In the genomic region with DNA sequence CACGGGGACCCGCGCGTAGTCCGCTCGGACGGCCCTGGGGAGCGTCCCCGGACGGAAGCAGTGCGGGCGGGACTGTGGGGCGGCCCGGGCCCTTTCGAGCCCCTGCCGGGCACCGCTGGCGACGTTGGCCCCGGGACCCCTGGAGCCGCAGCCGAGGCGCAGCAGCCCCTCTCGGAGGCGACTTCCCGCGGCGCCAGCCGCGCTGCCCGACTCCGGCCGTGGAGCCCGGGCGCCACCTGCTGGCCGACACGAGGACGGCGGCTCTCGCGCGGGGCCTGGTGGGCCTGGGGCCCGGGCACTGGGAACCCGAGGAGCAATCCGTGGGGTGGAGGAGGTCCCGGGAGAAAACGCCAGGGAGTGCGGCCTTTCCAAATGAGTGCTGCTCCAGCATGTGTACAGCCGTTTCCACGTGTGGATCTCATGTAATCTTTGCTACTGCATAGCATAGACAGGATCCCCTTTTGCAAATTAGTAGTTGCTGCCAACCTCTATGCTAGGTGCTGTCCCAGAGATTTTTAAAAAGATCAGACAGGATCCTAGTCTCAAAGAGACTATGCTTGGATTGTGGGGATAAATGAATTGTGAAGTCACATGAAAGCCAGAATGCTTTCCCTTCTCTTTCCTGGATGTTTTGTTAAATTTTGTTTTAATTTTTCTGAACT, we compare ENCODE assay signal across 1 cellular context.
TF ChIP-seq lines count a peak whose summit lies in the region.

No MANE protein-coding gene starts in this region.

TF ChIP-seq in HepG2, 621 proteins besides CTCF, POLR2A, EP300 and RAD21 (continued from another document and continues in another):
- TF ChIP-seq, protein P1, sequence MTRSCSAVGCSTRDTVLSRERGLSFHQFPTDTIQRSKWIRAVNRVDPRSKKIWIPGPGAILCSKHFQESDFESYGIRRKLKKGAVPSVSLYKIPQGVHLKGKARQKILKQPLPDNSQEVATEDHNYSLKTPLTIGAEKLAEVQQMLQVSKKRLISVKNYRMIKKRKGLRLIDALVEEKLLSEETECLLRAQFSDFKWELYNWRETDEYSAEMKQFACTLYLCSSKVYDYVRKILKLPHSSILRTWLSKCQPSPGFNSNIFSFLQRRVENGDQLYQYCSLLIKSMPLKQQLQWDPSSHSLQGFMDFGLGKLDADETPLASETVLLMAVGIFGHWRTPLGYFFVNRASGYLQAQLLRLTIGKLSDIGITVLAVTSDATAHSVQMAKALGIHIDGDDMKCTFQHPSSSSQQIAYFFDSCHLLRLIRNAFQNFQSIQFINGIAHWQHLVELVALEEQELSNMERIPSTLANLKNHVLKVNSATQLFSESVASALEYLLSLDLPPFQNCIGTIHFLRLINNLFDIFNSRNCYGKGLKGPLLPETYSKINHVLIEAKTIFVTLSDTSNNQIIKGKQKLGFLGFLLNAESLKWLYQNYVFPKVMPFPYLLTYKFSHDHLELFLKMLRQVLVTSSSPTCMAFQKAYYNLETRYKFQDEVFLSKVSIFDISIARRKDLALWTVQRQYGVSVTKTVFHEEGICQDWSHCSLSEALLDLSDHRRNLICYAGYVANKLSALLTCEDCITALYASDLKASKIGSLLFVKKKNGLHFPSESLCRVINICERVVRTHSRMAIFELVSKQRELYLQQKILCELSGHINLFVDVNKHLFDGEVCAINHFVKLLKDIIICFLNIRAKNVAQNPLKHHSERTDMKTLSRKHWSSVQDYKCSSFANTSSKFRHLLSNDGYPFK (CRISPR knock-in tag; IDR thresholded peaks at IDR 0.05; ENCODE audit: borderline replicate concordance): no peak
- TF ChIP-seq, protein P2, sequence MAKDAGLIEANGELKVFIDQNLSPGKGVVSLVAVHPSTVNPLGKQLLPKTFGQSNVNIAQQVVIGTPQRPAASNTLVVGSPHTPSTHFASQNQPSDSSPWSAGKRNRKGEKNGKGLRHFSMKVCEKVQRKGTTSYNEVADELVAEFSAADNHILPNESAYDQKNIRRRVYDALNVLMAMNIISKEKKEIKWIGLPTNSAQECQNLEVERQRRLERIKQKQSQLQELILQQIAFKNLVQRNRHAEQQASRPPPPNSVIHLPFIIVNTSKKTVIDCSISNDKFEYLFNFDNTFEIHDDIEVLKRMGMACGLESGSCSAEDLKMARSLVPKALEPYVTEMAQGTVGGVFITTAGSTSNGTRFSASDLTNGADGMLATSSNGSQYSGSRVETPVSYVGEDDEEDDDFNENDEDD (CRISPR knock-in tag; IDR thresholded peaks at IDR 0.05; ENCODE audit: borderline replicate concordance): peak; percentile 59; the same call in 1 of the 2 replicates
- TF ChIP-seq, protein P3, sequence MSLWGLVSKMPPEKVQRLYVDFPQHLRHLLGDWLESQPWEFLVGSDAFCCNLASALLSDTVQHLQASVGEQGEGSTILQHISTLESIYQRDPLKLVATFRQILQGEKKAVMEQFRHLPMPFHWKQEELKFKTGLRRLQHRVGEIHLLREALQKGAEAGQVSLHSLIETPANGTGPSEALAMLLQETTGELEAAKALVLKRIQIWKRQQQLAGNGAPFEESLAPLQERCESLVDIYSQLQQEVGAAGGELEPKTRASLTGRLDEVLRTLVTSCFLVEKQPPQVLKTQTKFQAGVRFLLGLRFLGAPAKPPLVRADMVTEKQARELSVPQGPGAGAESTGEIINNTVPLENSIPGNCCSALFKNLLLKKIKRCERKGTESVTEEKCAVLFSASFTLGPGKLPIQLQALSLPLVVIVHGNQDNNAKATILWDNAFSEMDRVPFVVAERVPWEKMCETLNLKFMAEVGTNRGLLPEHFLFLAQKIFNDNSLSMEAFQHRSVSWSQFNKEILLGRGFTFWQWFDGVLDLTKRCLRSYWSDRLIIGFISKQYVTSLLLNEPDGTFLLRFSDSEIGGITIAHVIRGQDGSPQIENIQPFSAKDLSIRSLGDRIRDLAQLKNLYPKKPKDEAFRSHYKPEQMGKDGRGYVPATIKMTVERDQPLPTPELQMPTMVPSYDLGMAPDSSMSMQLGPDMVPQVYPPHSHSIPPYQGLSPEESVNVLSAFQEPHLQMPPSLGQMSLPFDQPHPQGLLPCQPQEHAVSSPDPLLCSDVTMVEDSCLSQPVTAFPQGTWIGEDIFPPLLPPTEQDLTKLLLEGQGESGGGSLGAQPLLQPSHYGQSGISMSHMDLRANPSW (CRISPR knock-in tag; IDR thresholded peaks at IDR 0.05; ENCODE audit: borderline replicate concordance): no peak
- no peak for TF ChIP-seq ZNF343 (CRISPR knock-in tag; IDR thresholded peaks at IDR 0.05)
- no peak for TF ChIP-seq FOXK2 (IDR thresholded peaks at IDR 0.05)
- peak; percentile 85 for TF ChIP-seq SKI (IDR thresholded peaks at IDR 0.05; ENCODE audit: partially characterized antibody)
- no peak; the same call in 1 of the 2 replicates for TF ChIP-seq ZC3H13 (CRISPR knock-in tag; IDR thresholded peaks at IDR 0.05)
- TF ChIP-seq, protein P4, sequence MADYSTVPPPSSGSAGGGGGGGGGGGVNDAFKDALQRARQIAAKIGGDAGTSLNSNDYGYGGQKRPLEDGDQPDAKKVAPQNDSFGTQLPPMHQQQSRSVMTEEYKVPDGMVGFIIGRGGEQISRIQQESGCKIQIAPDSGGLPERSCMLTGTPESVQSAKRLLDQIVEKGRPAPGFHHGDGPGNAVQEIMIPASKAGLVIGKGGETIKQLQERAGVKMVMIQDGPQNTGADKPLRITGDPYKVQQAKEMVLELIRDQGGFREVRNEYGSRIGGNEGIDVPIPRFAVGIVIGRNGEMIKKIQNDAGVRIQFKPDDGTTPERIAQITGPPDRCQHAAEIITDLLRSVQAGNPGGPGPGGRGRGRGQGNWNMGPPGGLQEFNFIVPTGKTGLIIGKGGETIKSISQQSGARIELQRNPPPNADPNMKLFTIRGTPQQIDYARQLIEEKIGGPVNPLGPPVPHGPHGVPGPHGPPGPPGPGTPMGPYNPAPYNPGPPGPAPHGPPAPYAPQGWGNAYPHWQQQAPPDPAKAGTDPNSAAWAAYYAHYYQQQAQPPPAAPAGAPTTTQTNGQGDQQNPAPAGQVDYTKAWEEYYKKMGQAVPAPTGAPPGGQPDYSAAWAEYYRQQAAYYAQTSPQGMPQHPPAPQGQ (CRISPR knock-in tag; IDR thresholded peaks at IDR 0.05; ENCODE audit: borderline replicate concordance): no peak
- TF ChIP-seq SRY (CRISPR knock-in tag; IDR thresholded peaks at IDR 0.05): no peak
- TF ChIP-seq NCOR1 (IDR thresholded peaks at IDR 0.05; ENCODE audit: borderline replicate concordance, low read length): no peak
- no peak; the same call in 1 of the 2 replicates for TF ChIP-seq KLF9 (CRISPR knock-in tag; IDR thresholded peaks at IDR 0.05; ENCODE audit: low read depth)
- no peak for TF ChIP-seq PRMT3 (CRISPR knock-in tag; IDR thresholded peaks at IDR 0.05; ENCODE audit: borderline replicate concordance, low read depth)
- no peak for TF ChIP-seq POLR2AphosphoS5 (IDR thresholded peaks at IDR 0.05; ENCODE audit: low read depth, low read length)
- TF ChIP-seq, protein P5, sequence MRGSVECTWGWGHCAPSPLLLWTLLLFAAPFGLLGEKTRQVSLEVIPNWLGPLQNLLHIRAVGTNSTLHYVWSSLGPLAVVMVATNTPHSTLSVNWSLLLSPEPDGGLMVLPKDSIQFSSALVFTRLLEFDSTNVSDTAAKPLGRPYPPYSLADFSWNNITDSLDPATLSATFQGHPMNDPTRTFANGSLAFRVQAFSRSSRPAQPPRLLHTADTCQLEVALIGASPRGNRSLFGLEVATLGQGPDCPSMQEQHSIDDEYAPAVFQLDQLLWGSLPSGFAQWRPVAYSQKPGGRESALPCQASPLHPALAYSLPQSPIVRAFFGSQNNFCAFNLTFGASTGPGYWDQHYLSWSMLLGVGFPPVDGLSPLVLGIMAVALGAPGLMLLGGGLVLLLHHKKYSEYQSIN (CRISPR knock-in tag; IDR thresholded peaks at IDR 0.05; ENCODE audit: borderline replicate concordance): no peak
- TF ChIP-seq, protein P6, sequence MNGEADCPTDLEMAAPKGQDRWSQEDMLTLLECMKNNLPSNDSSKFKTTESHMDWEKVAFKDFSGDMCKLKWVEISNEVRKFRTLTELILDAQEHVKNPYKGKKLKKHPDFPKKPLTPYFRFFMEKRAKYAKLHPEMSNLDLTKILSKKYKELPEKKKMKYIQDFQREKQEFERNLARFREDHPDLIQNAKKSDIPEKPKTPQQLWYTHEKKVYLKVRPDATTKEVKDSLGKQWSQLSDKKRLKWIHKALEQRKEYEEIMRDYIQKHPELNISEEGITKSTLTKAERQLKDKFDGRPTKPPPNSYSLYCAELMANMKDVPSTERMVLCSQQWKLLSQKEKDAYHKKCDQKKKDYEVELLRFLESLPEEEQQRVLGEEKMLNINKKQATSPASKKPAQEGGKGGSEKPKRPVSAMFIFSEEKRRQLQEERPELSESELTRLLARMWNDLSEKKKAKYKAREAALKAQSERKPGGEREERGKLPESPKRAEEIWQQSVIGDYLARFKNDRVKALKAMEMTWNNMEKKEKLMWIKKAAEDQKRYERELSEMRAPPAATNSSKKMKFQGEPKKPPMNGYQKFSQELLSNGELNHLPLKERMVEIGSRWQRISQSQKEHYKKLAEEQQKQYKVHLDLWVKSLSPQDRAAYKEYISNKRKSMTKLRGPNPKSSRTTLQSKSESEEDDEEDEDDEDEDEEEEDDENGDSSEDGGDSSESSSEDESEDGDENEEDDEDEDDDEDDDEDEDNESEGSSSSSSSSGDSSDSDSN (CRISPR knock-in tag; IDR thresholded peaks at IDR 0.05): no peak; the same call in 1 of the 2 replicates
- TF ChIP-seq NONO (IDR thresholded peaks at IDR 0.05): no peak
- TF ChIP-seq NONO (CRISPR knock-in tag; conservative IDR thresholded peaks at IDR 0.05): peak; percentile 86
- no peak for TF ChIP-seq ZBTB3 (CRISPR knock-in tag; IDR thresholded peaks at IDR 0.05; ENCODE audit: borderline replicate concordance, low read depth)
- TF ChIP-seq, protein P7, sequence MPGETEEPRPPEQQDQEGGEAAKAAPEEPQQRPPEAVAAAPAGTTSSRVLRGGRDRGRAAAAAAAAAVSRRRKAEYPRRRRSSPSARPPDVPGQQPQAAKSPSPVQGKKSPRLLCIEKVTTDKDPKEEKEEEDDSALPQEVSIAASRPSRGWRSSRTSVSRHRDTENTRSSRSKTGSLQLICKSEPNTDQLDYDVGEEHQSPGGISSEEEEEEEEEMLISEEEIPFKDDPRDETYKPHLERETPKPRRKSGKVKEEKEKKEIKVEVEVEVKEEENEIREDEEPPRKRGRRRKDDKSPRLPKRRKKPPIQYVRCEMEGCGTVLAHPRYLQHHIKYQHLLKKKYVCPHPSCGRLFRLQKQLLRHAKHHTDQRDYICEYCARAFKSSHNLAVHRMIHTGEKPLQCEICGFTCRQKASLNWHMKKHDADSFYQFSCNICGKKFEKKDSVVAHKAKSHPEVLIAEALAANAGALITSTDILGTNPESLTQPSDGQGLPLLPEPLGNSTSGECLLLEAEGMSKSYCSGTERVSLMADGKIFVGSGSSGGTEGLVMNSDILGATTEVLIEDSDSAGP (CRISPR knock-in tag; IDR thresholded peaks at IDR 0.05; ENCODE audit: borderline replicate concordance): no peak
- no peak; the same call in 1 of the 2 replicates for TF ChIP-seq ZFP90 (CRISPR knock-in tag; IDR thresholded peaks at IDR 0.05; ENCODE audit: borderline replicate concordance)
- TF ChIP-seq NFIC (IDR thresholded peaks at IDR 0.05; ENCODE audit: low read length): no peak
- no peak for TF ChIP-seq SNRNP70 (IDR thresholded peaks at IDR 0.05; ENCODE audit: low read depth, low read length)
- TF ChIP-seq, protein P8, sequence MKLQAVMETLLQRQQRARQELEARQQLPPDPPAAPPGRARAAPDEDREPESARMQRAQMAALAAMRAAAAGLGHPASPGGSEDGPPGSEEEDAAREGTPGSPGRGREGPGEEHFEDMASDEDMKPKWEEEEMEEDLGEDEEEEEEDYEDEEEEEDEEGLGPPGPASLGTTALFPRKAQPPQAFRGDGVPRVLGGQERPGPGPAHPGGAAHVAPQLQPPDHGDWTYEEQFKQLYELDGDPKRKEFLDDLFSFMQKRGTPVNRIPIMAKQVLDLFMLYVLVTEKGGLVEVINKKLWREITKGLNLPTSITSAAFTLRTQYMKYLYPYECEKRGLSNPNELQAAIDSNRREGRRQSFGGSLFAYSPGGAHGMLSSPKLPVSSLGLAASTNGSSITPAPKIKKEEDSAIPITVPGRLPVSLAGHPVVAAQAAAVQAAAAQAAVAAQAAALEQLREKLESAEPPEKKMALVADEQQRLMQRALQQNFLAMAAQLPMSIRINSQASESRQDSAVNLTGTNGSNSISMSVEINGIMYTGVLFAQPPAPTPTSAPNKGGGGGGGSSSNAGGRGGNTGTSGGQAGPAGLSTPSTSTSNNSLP (IDR thresholded peaks at IDR 0.05; ENCODE audit: low read depth, low read length): no peak
- no peak for TF ChIP-seq ARID2 (CRISPR knock-in tag; IDR thresholded peaks at IDR 0.05; ENCODE audit: borderline replicate concordance)
- TF ChIP-seq ZNF253 (CRISPR knock-in tag; IDR thresholded peaks at IDR 0.05; ENCODE audit: borderline replicate concordance): no peak
- TF ChIP-seq CBX2 (IDR thresholded peaks at IDR 0.05; ENCODE audit: low read depth, low read length): no peak
- no peak for TF ChIP-seq CBX2 (CRISPR knock-in tag; IDR thresholded peaks at IDR 0.05; ENCODE audit: low read depth)
- no peak for TF ChIP-seq HIVEP1 (CRISPR knock-in tag; IDR thresholded peaks at IDR 0.05)
- no peak for TF ChIP-seq ZNF224 (CRISPR knock-in tag; IDR thresholded peaks at IDR 0.05)
- TF ChIP-seq ZNF431 (CRISPR knock-in tag; IDR thresholded peaks at IDR 0.05; ENCODE audit: borderline replicate concordance, low read depth): peak; percentile 79; the same call in 1 of the 2 replicates
- TF ChIP-seq DR1 (CRISPR knock-in tag; IDR thresholded peaks at IDR 0.05): no peak; the same call in 1 of the 2 replicates
- TF ChIP-seq, protein P9, sequence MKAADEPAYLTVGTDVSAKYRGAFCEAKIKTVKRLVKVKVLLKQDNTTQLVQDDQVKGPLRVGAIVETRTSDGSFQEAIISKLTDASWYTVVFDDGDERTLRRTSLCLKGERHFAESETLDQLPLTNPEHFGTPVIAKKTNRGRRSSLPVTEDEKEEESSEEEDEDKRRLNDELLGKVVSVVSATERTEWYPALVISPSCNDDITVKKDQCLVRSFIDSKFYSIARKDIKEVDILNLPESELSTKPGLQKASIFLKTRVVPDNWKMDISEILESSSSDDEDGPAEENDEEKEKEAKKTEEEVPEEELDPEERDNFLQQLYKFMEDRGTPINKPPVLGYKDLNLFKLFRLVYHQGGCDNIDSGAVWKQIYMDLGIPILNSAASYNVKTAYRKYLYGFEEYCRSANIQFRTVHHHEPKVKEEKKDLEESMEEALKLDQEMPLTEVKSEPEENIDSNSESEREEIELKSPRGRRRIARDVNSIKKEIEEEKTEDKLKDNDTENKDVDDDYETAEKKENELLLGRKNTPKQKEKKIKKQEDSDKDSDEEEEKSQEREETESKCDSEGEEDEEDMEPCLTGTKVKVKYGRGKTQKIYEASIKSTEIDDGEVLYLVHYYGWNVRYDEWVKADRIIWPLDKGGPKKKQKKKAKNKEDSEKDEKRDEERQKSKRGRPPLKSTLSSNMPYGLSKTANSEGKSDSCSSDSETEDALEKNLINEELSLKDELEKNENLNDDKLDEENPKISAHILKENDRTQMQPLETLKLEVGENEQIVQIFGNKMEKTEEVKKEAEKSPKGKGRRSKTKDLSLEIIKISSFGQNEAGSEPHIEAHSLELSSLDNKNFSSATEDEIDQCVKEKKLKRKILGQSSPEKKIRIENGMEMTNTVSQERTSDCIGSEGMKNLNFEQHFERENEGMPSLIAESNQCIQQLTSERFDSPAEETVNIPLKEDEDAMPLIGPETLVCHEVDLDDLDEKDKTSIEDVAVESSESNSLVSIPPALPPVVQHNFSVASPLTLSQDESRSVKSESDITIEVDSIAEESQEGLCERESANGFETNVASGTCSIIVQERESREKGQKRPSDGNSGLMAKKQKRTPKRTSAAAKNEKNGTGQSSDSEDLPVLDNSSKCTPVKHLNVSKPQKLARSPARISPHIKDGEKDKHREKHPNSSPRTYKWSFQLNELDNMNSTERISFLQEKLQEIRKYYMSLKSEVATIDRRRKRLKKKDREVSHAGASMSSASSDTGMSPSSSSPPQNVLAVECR (CRISPR knock-in tag; IDR thresholded peaks at IDR 0.05; ENCODE audit: borderline replicate concordance): no peak; the same call in 1 of the 2 replicates
- no peak for TF ChIP-seq ZNF703 (CRISPR knock-in tag; IDR thresholded peaks at IDR 0.05; ENCODE audit: borderline replicate concordance)
- TF ChIP-seq ZNF10 (CRISPR knock-in tag; IDR thresholded peaks at IDR 0.05; ENCODE audit: borderline replicate concordance, low read depth): no peak
- no peak for TF ChIP-seq HMG20B (CRISPR knock-in tag; conservative IDR thresholded peaks at IDR 0.05)
- no peak for TF ChIP-seq HNF4A (CRISPR knock-in tag; IDR thresholded peaks at IDR 0.05)
